In the genomic region with DNA sequence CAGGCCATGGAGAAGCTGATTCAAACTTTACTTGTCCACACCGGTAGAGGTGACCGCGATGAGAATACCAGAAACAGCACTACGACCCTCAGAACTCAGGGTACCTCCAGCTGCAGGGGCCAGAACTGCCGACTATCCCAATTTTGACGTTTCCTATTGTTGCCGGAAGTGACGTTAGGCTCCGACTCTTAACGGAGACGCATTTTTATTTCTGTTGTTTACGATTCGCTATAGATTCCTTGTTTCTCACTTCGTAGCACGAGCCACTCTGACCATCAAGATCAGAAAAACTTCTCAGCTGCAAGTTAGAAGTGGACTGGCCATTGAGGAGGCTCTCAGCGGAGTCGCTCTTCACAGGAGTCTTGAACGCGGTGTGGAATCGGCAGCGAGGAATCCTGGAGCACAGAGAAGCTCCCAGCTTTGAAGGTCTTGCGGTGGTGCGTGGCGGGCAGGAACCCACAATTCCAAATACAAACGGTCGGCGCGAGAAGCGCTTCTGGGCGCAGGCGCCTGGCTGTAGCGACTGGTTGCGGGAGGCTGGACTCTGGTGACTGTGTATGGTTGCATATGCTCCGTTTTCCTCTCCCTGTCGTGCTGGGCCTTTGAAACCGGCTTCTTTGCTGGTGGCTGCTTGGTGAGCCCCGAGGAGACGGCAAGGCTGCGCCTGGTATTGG, we compare ENCODE assay signal across 8 cellular contexts. TPM values are rescaled to one million over a fixed set of nuclear protein-coding genes. Genes with fewer than 3 reads are reported as not detected.
A peak's percentile ranks its signal among the peaks of the same experiment; 100 is the strongest.
DNase-seq lines count a peak whose midpoint lies in the region; ATAC-seq and TF ChIP-seq lines count a peak whose summit lies in the region.

A gene with protein sequence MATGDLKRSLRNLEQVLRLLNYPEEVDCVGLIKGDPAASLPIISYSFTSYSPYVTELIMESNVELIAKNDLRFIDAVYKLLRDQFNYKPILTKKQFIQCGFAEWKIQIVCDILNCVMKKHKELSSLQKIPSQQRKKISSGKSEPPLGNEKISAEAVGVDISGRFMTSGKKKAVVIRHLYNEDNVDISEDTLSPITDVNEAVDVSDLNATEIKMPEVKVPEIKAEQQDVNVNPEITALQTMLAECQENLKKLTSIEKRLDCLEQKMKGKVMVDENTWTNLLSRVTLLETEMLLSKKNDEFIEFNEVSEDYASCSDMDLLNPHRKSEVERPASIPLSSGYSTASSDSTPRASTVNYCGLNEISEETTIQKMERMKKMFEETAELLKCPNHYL (plus strand): TSS at position 405 of the 674 bp plus-strand sequence. CDS start 15,211 bp downstream, outside the sequence.
TSS of gene FBXO8 (minus strand) at position 161 of the 674 bp plus-strand sequence. CDS start 20,575 bp downstream, outside the sequence.

- DNase-seq in AG04450 (ENCODE audit: low read depth, low spot score) = peak; percentile 29
- DNase-seq in NCI-H226 = peak; percentile 58
- peak; percentile 64 for DNase-seq in activated CD4-positive, CD25-positive, alpha-beta regulatory T cell treated with anti-CD3 and anti-CD28 coated beads, Interleukin-2, amount 50 U/mL, for 72 hours
- peak; percentile 91 for DNase-seq in cerebellar cortex (ENCODE audit: low spot score)
- peak; percentile 23 for DNase-seq in kidney epithelial cell (ENCODE audit: low read depth)
- DNase-seq in stimulated activated CD4-positive, alpha-beta T cell treated with anti-CD3 and anti-CD28 coated beads, Interleukin-15, amount 100 ng/mL, for 24 hours = peak; percentile 71

- no peaks in the 10 kb centered on the region for H3K9me3 ChIP-seq in AG04450 (ENCODE audit: control insufficient read depth, insufficient read depth, low read length)

- TF ChIP-seq CTCF in AG04450 (IDR thresholded peaks at IDR 0.05; ENCODE audit: low read depth, low read length) (no peak), kidney epithelial cell (IDR thresholded peaks at IDR 0.05; ENCODE audit: insufficient read depth, low read length, poor library complexity, severe bottlenecking) (no peak)

- POLR2A ChIA-PET in AG04450 (lab: Yijun Ruan, JAX) = interaction anchor here (0.7 to 1.0 kb wide), 4 partner anchors 17 to 551 kb away, joined by 3 read pairs; no protein-coding TSS in a partner anchor

- ATAC-seq in GM18868 (IDR thresholded peaks at IDR 0.05; ENCODE audit: unreplicated experiment) = peak; percentile 65
- ATAC-seq in HG03135 (IDR thresholded peaks at IDR 0.05; ENCODE audit: unreplicated experiment) = peak; percentile 59

- CTCF ChIA-PET in AG04450 (lab: Charles Lee) = interaction anchor here (0.5 to 2.9 kb wide), 4 partner anchors 13 to 61 kb away, joined by 3 to 11 read pairs (median 4); no protein-coding TSS in a partner anchor

- H3K4me3 ChIP-seq in AG04450 (ENCODE audit: low read depth, low read length) (peak within 1 kb of the TSS; percentile 91), kidney epithelial cell (ENCODE audit: low read depth, low read length) (peak within 1 kb of the TSS; percentile 65)

- H3K27me3 ChIP-seq in AG04450 (ENCODE audit: control insufficient read depth, insufficient read depth, low read length) = no peaks in the 10 kb centered on the region
- no peaks in the 10 kb centered on the region for H3K27me3 ChIP-seq in kidney epithelial cell (ENCODE audit: control insufficient read depth, insufficient read depth, low read length)

- H3K27ac ChIP-seq in AG04450 (ENCODE audit: low read depth, low read length) = peak within 1 kb of the TSS; percentile 96

- H3K36me3 ChIP-seq in kidney epithelial cell (ENCODE audit: control insufficient read depth, insufficient read depth, low read length) = no peaks in the 10 kb centered on the region

RNA-seq across cellular contexts. Expression of the first gene that starts in this region (rescaled TPM):
- polyA plus RNA-seq in AG04450 (2011; rRNA removed) = 4.5 and 7.4 TPM in 2 replicates
- polyA minus RNA-seq in AG04450 (2011; rRNA and poly(A)+ RNA removed) = 5.6 and 6.2 TPM in 2 replicates
- 9.4 and 13.6 TPM in 2 replicates for total RNA-seq in kidney epithelial cell

RNA-seq across cellular contexts. Expression of gene FBXO8, which starts in this region (rescaled TPM):
- polyA plus RNA-seq in AG04450 (2011; rRNA removed) = 22.5 and 28.9 TPM in 2 replicates
- polyA minus RNA-seq in AG04450 (2011; rRNA and poly(A)+ RNA removed) = 22.5 and 25.4 TPM in 2 replicates
- 14.4 and 15.7 TPM in 2 replicates for total RNA-seq in kidney epithelial cell

Comparison
In these comparisons a context has a peak if more than half of its experiments do, and no peak if none do; other contexts are left out.
1. Peak in every context shown above with its lines: DNase-seq, ATAC-seq, H3K4me3 ChIP-seq and H3K27ac ChIP-seq.
2. DNase-seq: peak in every context shown above with its lines; median percentile 91 in cerebellar cortex; 71 in stimulated activated CD4-positive, alpha-beta T cell treated with anti-CD3 and anti-CD28 coated beads, Interleukin-15, amount 100 ng/mL, for 24 hours; 64 in activated CD4-positive, CD25-positive, alpha-beta regulatory T cell treated with anti-CD3 and anti-CD28 coated beads, Interleukin-2, amount 50 U/mL, for 72 hours; 58 in NCI-H226; 29 in AG04450; 23 in kidney epithelial cell.